8 cellular contexts compared by ENCODE assay signal in the genomic region with DNA sequence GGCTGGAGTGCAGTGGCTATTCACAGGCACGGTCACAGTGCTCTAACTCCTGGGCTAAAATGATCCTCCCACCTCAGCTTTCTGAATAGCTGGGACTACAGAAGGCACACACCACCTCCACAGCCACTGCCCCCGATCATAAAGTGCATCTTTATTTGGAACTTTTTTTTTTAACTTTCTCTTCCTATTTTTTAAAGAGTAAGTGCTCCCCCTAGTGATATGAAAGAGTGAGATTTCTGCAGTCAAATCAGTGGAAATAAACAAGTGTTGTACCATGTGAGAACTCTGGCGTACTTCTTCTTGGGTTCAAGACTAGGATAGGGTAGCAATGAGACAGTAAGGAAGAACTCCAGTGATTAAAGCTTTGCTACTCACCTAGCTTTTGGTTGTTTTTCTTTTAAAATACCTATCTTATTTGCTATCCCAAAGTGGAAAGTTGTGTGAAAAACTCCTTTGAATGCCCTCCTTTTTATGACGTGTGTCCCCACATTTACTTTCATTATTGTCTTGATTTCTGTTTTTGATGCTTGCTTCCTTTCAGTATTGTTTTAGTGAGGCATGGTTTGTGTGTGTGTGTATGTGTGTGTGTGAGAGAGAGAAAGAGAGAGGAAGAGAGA. TPM values are rescaled to one million over a fixed set of nuclear protein-coding genes. Genes with fewer than 3 reads are reported as not detected.
A peak's percentile ranks its signal among the peaks of the same experiment; 100 is the strongest.
DNase-seq lines count a peak whose midpoint lies in the region; ATAC-seq and TF ChIP-seq lines count a peak whose summit lies in the region.

No MANE protein-coding gene starts in this region.

- DNase-seq in Ammon's horn (ENCODE audit: low spot score) (peak; percentile 58), NCI-H69 (lab: John Stamatoyannopoulos, UW) (peak; percentile 72), astrocyte of the cerebellum (ENCODE audit: low read depth) (peak; percentile 13), hepatocyte (ENCODE audit: low spot score) (peak; percentile 49), stomach (no peak), activated gamma-delta T cell (lab: John Stamatoyannopoulos, UW) (no peak)

- TF ChIP-seq CTCF in GM12872 (IDR thresholded peaks at IDR 0.05; ENCODE audit: insufficient read depth, low read depth, low read length) (peak; percentile 57), astrocyte of the cerebellum (IDR thresholded peaks at IDR 0.05; ENCODE audit: low read depth, low read length, missing control alignments) (peak; percentile 52), hepatocyte (IDR thresholded peaks at IDR 0.05; ENCODE audit: poor library complexity) (peak; percentile 76), stomach (IDR thresholded peaks at IDR 0.05) (peak in 4 of 7 experiments; percentile 33 to 63 (median 44))

- TF ChIP-seq POLR2A in stomach (IDR thresholded peaks at IDR 0.05), result no peak

- peak overlapping the region; percentile 65 for H3K4me2 ChIP-seq in hepatocyte

- intact Hi-C loops in stomach (cut with DNase I; ENCODE audit: low total_unique reads), result no loop called here

- H3K27me3 ChIP-seq in hepatocyte (peaks cover 31% of the 10 kb centered on the region), stomach (peaks cover 0 to 70% (median 27%) of the 10 kb centered on the region in 3 donors)

- no peaks in the 10 kb centered on the region for H3K79me2 ChIP-seq in hepatocyte

- H3K9me2 ChIP-seq in hepatocyte (replicated peaks; ENCODE audit: insufficient read depth), result no peaks in the 10 kb centered on the region

- 35% methylated on average over 4 of the region's 4 CpGs for WGBS in hepatocyte (ENCODE audit: low lambda C conversion rate, missing lambda C conversion rate)
- 2 to 11% (median 7%) methylated on average over 4 of the region's 4 CpGs for WGBS in stomach, 5 donors

- in situ Hi-C loops in astrocyte of the cerebellum (cut with HindIII; ENCODE audit: low sequenced_read_pairs), result no loop called here

- H4K20me1 ChIP-seq in hepatocyte (ENCODE audit: insufficient read depth, poor library complexity, severe bottlenecking), result no peaks in the 10 kb centered on the region

- H3K9me3 ChIP-seq in hepatocyte (ENCODE audit: low read depth) (no peaks in the 10 kb centered on the region), stomach (no peaks in the 10 kb centered on the region)

- H3K4me1 ChIP-seq in hepatocyte (ENCODE audit: insufficient read depth), result no peaks in the 10 kb centered on the region
- H3K4me1 ChIP-seq in stomach, result peaks cover 0 to 9% (median 3%) of the 10 kb centered on the region in 4 donors

- H3K27ac ChIP-seq in hepatocyte, result no peak overlapping the region
- no peak overlapping the region for H3K27ac ChIP-seq in stomach

- H3K36me3 ChIP-seq in hepatocyte (replicated peaks; ENCODE audit: insufficient read depth, low read depth) (no peaks in the 10 kb centered on the region), stomach (no peaks in the 10 kb centered on the region)

- H2AFZ ChIP-seq in hepatocyte, result no peak overlapping the region

- H3K4me3 ChIP-seq in astrocyte of the cerebellum (ENCODE audit: low read depth, low read length) (no peak overlapping the region), hepatocyte (no peak overlapping the region), stomach (no peak overlapping the region)

- TF ChIP-seq EP300 in stomach (IDR thresholded peaks at IDR 0.05), result no peak

- ATAC-seq in HG03097 (IDR thresholded peaks at IDR 0.05; ENCODE audit: low FRiP score, unreplicated experiment), result peak; percentile 63

RNA-seq across cellular contexts. Expression of a gene that starts 6.6 kb away (rescaled TPM):
- 2.3 and 3.8 TPM in 2 replicates for total RNA-seq in hepatocyte
- polyA plus RNA-seq in hepatocyte, result 0.61 and 1.0 TPM in 2 replicates
- 10 to 100 TPM in 1 of 5 donors, 1 to 10 TPM in 1, under 1 TPM in 2, not detected in 1; under 0.01 to 11.7 (median 0.77) TPM for total RNA-seq in stomach
- polyA plus RNA-seq in stomach, result 1 to 10 TPM in 1 of 3 donors, under 1 TPM in 2; 0.28 to 1.1 (median 0.50) TPM

RNA-seq across cellular contexts. Expression of a gene that starts 51.4 kb away (rescaled TPM):
- total RNA-seq in hepatocyte, result 47.4 and 95.1 TPM in 2 replicates
- polyA plus RNA-seq in hepatocyte, result 90.5 and 91.5 TPM in 2 replicates
- 10 to 100 TPM in 3 of 5 donors, 1 to 10 TPM in 2; 4.9 to 61.7 (median 24.8) TPM for total RNA-seq in stomach
- polyA plus RNA-seq in stomach, result 100 to 1,000 TPM in 2 of 3 donors, 10 to 100 TPM in 1; 87.8 to 133 (median 103) TPM

Comparison
In these comparisons a context has a peak if more than half of its experiments do, and no peak if none do; other contexts are left out.
1. DNase-seq: peak in Ammon's horn (single experiment), NCI-H69 (single experiment), astrocyte of the cerebellum (single experiment) and hepatocyte (single experiment); none in stomach (single experiment) and activated gamma-delta T cell (single experiment).
2. Peak in every context shown above with its lines, with median percentiles within 50 percentile points of each other: CTCF ChIP-seq.